ENCODE assay signal across 8 cellular contexts in the genomic region with DNA sequence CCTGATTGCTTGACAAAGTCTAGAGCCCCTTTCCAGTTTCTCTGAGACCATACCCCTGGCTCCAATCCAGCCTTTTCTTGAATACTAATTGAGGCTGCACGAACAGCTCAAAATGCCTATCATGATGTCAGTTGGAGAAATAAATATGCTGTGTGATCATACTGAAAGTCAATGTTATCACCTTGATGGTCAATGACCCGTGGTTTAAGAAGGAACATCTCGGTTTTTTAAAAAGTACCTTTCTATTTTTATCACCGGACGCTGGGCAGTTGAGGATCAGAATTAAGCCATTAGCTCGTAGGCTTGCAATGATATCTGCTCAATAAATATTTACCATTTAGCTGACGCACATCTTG. TPM values are rescaled to one million over a fixed set of nuclear protein-coding genes. Genes with fewer than 3 reads are reported as not detected.
A peak's percentile ranks its signal among the peaks of the same experiment; 100 is the strongest.
DNase-seq lines count a peak whose midpoint lies in the region; ATAC-seq, FAIRE-seq and TF ChIP-seq lines count a peak whose summit lies in the region.

No MANE protein-coding gene starts in this region.

- CTCF ChIA-PET in AG04449 (lab: Yijun Ruan, JAX), result no interaction called here

- H3K9me3 ChIP-seq in tibial nerve, result no peaks in the 10 kb centered on the region

- H3K4me1 ChIP-seq in tibial nerve, result peaks cover 0 to 24% (median 4%) of the 10 kb centered on the region in 4 donors

- POLR2A ChIA-PET in AG04449 (lab: Yijun Ruan, JAX), result no interaction called here

- no peak for TF ChIP-seq POLR2A in tibial nerve (IDR thresholded peaks at IDR 0.05)

- ATAC-seq in GM19351 (IDR thresholded peaks at IDR 0.05; ENCODE audit: unreplicated experiment), result peak; percentile 17
- ATAC-seq in GM21528 (IDR thresholded peaks at IDR 0.05; ENCODE audit: low FRiP score, unreplicated experiment), result no peak
- no peak for ATAC-seq in omental fat pad (ENCODE audit: low FRiP score)

- no peak for TF ChIP-seq EP300 in tibial nerve (IDR thresholded peaks at IDR 0.05)

- TF ChIP-seq CTCF in AG04449 (IDR thresholded peaks at IDR 0.05; ENCODE audit: insufficient read depth, low read length, missing control alignments) (no peak), WI38 (IDR thresholded peaks at IDR 0.05; ENCODE audit: low read depth, low read length) (no peak), tibial nerve (IDR thresholded peaks at IDR 0.05) (no peak), omental fat pad (IDR thresholded peaks at IDR 0.05) (no peak)

- no peaks in the 10 kb centered on the region for H3K36me3 ChIP-seq in tibial nerve

- DNase-seq in AG04449 (ENCODE audit: low read depth, low spot score), result no peak
- DNase-seq in tibial nerve (ENCODE audit: low spot score in 2 of 2), result no peak
- DNase-seq in omental fat pad (ENCODE audit: low spot score), result no peak
- no peak for DNase-seq in NCI-H1048 (lab: John Stamatoyannopoulos, UW)

- WGBS in tibial nerve, 2 donors, result 45 to 67% methylated on average over 7 of the region's 7 CpGs

- peak overlapping the region; percentile 56 for H3K4me3 ChIP-seq in AG04449 (ENCODE audit: low read depth, low read length)
- H3K4me3 ChIP-seq in WI38 (ENCODE audit: low read depth, low read length), result peak overlapping the region; percentile 60
- H3K4me3 ChIP-seq in tibial nerve, result peak overlapping the region; percentile 25 to 78 (median 49)

- H3K27ac ChIP-seq in tibial nerve, result peak overlapping the region in 3 of 4 donors; percentile 85 to 91 (median 91)

- no peaks in the 10 kb centered on the region for H3K27me3 ChIP-seq in tibial nerve

- peak; percentile 99 for FAIRE-seq in islet of Langerhans (lab: Jason Lieb, UNC)

RNA-seq across cellular contexts. Expression of gene WDR44, which starts 0.9 kb away (rescaled TPM):
- total RNA-seq in tibial nerve (10 to 100 TPM; 16.2 to 24.5 (median 19.2) TPM), omental fat pad (10 to 100 TPM; 16.3 to 21.2 (median 19.7) TPM)
